Comparison of ENCODE assay signal across 11 cellular contexts in genomic region chr1:26861889-26862371, GRCh38. TPM values are rescaled to one million over a fixed set of nuclear protein-coding genes. Genes with fewer than 3 reads are reported as not detected.
DNase-seq lines count a peak whose midpoint lies in the region; ATAC-seq, FAIRE-seq and TF ChIP-seq lines count a peak whose summit lies in the region.
"Had no signal": no experiment of that assay in that cellular context is flagged by ENCODE, and none has a peak within 500 bp of the region (broad histone marks: within the 10 kb centered on the region; RNA-seq: fewer than 3 reads in every experiment).

No MANE protein-coding gene starts in this region.

- intact Hi-C loops in activated T-helper 2 cell treated with anti-CD3 and anti-CD28 coated beads, Interferon-gamma antibody, Interleukin-2, Interleukin-4, amounts not matched to agents 10 μg/mL and 5 μg/mL and 100 μg/mL, durations not matched to agents 14 hours and 24 hours and 36 hours (cut with micrococcal nuclease) = loop anchor here (5.0 kb wide), 1 partner anchor 260 kb away; no protein-coding TSS in a partner anchor

- H3K4me1 Mint-ChIP-seq in HFFc6 (ENCODE audit: low read depth) (peaks cover 38% of the 10 kb centered on the region), memory B cell (peaks cover 5% of the 10 kb centered on the region)
- H3K4me1 Mint-ChIP-seq in activated T-helper 2 cell treated with anti-CD3 and anti-CD28 coated beads, Interferon-gamma antibody, Interleukin-2, Interleukin-4, amounts not matched to agents 10 μg/mL and 5 μg/mL and 100 μg/mL, durations not matched to agents 14 hours and 24 hours and 36 hours (ENCODE audit: low read depth) = peaks cover 20% of the 10 kb centered on the region

- no peak overlapping the region; the same call in 1 of the 2 replicates for H3K4me3 Mint-ChIP-seq in HFFc6
- no peak overlapping the region for H3K4me3 Mint-ChIP-seq in activated T-helper 2 cell treated with anti-CD3 and anti-CD28 coated beads, Interferon-gamma antibody, Interleukin-2, Interleukin-4, amounts not matched to agents 10 μg/mL and 5 μg/mL and 100 μg/mL, durations not matched to agents 14 hours and 24 hours and 36 hours (ENCODE audit: low read depth)
- H3K4me3 Mint-ChIP-seq in memory B cell = no peak overlapping the region

- CTCF ChIA-PET in A549 (lab: Yijun Ruan, JAX) = interaction anchor here (0.9 to 7.2 kb wide), 8 partner anchors 8 to 259 kb away, joined by 3 to 57 read pairs (median 5); no protein-coding TSS in a partner anchor

- WGBS in A549 (ENCODE audit: missing lambda C conversion rate) = 46% methylated on average over 6 of the region's 7 CpGs

- H3K4me2 ChIP-seq in A549 = peak overlapping the region; percentile 100

- H3K27me3 Mint-ChIP-seq in HFFc6 (ENCODE audit: insufficient read depth) (peaks cover 3% of the 10 kb centered on the region), memory B cell (no peaks in the 10 kb centered on the region)
- no peaks in the 10 kb centered on the region for H3K27me3 Mint-ChIP-seq in activated T-helper 2 cell treated with anti-CD3 and anti-CD28 coated beads, Interferon-gamma antibody, Interleukin-2, Interleukin-4, amounts not matched to agents 10 μg/mL and 5 μg/mL and 100 μg/mL, durations not matched to agents 14 hours and 24 hours and 36 hours (ENCODE audit: low read depth)

- ATAC-seq in A549 (no peak), memory B cell (ENCODE audit: low read depth) (no peak), HG02981 (IDR thresholded peaks at IDR 0.05; ENCODE audit: unreplicated experiment) (no peak), HG03039 (IDR thresholded peaks at IDR 0.05; ENCODE audit: unreplicated experiment) (no peak)

- H3K36me3 Mint-ChIP-seq in HFFc6 (ENCODE audit: low read depth) = no peaks in the 10 kb centered on the region
- peaks cover 2% of the 10 kb centered on the region for H3K36me3 Mint-ChIP-seq in activated T-helper 2 cell treated with anti-CD3 and anti-CD28 coated beads, Interferon-gamma antibody, Interleukin-2, Interleukin-4, amounts not matched to agents 10 μg/mL and 5 μg/mL and 100 μg/mL, durations not matched to agents 14 hours and 24 hours and 36 hours (ENCODE audit: low read depth)
- H3K36me3 Mint-ChIP-seq in memory B cell = no peaks in the 10 kb centered on the region

- no peak for TF ChIP-seq EP300 in A549 (IDR thresholded peaks at IDR 0.05)

- H3K27ac ChIP-seq in A549 = peak overlapping the region; percentile 79 to 99
- H3K27ac ChIP-seq: C4-2B, parathyroid adenoma had no signal

- DNase-seq in A549 (ENCODE audit: low read depth in 1 of 2, low spot score in 1 of 2) = no peak
- DNase-seq in HFFc6 = no peak
- DNase-seq in activated T-helper 2 cell treated with anti-CD3 and anti-CD28 coated beads, Interferon-gamma antibody, Interleukin-2, Interleukin-4, amounts not matched to agents 10 μg/mL and 5 μg/mL and 100 μg/mL, durations not matched to agents 14 hours and 24 hours and 36 hours (ENCODE audit: low spot score) = no peak
- no peak for DNase-seq in memory B cell (ENCODE audit: low spot score in 2 of 2)
- no peak for DNase-seq in activated CD4-positive, alpha-beta T cell treated with anti-CD3 and anti-CD28 coated beads, Interleukin-2, amount 50 U/mL, for 1 hour
- no peak for DNase-seq in NCI-H2196 treated with DMSO at 0.1 percent for 48 hours (lab: John Stamatoyannopoulos, UW; ENCODE audit: unreplicated experiment)

- no peaks in the 10 kb centered on the region for H3K9me3 Mint-ChIP-seq in HFFc6
- H3K9me3 Mint-ChIP-seq in activated T-helper 2 cell treated with anti-CD3 and anti-CD28 coated beads, Interferon-gamma antibody, Interleukin-2, Interleukin-4, amounts not matched to agents 10 μg/mL and 5 μg/mL and 100 μg/mL, durations not matched to agents 14 hours and 24 hours and 36 hours = no peaks in the 10 kb centered on the region
- H3K9me3 Mint-ChIP-seq in memory B cell = no peaks in the 10 kb centered on the region

- H3K27ac Mint-ChIP-seq in HFFc6 = peak overlapping the region; percentile 24; the same call in 1 of the 2 replicates
- peak overlapping the region; percentile 5 for H3K27ac Mint-ChIP-seq in activated T-helper 2 cell treated with anti-CD3 and anti-CD28 coated beads, Interferon-gamma antibody, Interleukin-2, Interleukin-4, amounts not matched to agents 10 μg/mL and 5 μg/mL and 100 μg/mL, durations not matched to agents 14 hours and 24 hours and 36 hours
- peak overlapping the region; percentile 64 for H3K27ac Mint-ChIP-seq in memory B cell

- H3K9me3 ChIP-seq in A549 = no peaks in the 10 kb centered on the region

- TF ChIP-seq CTCF in A549 (IDR thresholded peaks at IDR 0.05) (no peak), HFFc6 (IDR thresholded peaks at IDR 0.05) (no peak)

- TF ChIP-seq POLR2A in A549 (IDR thresholded peaks at IDR 0.05; ENCODE audit: low read length) = no peak

- FAIRE-seq in A549 (lab: Jason Lieb, UNC) = no peak

- POLR2A ChIA-PET in A549 (lab: Yijun Ruan, JAX) = no interaction called here

- H3K4me1 ChIP-seq in A549 = peaks cover 30% of the 10 kb centered on the region
- H3K4me1 ChIP-seq: parathyroid adenoma had no signal

- H3K4me3 ChIP-seq in A549 = no peak overlapping the region
- H3K4me3 ChIP-seq: dorsolateral prefrontal cortex had no signal

- TF ChIP-seq RAD21 in A549 (conservative IDR thresholded peaks at IDR 0.05 in 1 of 2, IDR thresholded peaks at IDR 0.05 in 1 of 2) = no peak

TF ChIP-seq in A549, 52 proteins besides CTCF, POLR2A, EP300 and RAD21 (continues in another document):
- no peak for TF ChIP-seq SREBF2 (IDR thresholded peaks at IDR 0.05)
- no peak for TF ChIP-seq NR3C1 (IDR thresholded peaks at IDR 0.05)
- TF ChIP-seq CBX2 (IDR thresholded peaks at IDR 0.05; ENCODE audit: borderline replicate concordance, low read depth) = no peak
- TF ChIP-seq POLR2AphosphoS2 (conservative IDR thresholded peaks at IDR 0.05; ENCODE audit: low read length) = no peak
- no peak for TF ChIP-seq CEBPB (IDR thresholded peaks at IDR 0.05)
- TF ChIP-seq HDAC2 (IDR thresholded peaks at IDR 0.05) = no peak

RNA-seq across cellular contexts. Expression of gene SFN, which starts 1.0 kb away (rescaled TPM):
- polyA plus RNA-seq in A549 (2011; rRNA removed) (31.0 and 39.8 TPM in 2 replicates), A549 (2017; fragmentation: RNase III; extraction: RNeasy Plus Mini Kit Qiagen cat#74134 plus additional on column Dnase treatment) (114 to 150 TPM (median 141 TPM) in 3 replicates)
- 193 and 209 TPM in 2 replicates for polyA plus RNA-seq in A549 (2012; cell fraction: cytosol; rRNA removed)
- polyA plus RNA-seq in A549 (2012; cell fraction: nucleus; rRNA removed) = 145 and 174 TPM in 2 replicates
- polyA minus RNA-seq in A549 (2011; rRNA and poly(A)+ RNA removed) = 17.4 and 26.5 TPM in 2 replicates
- total RNA-seq in HFFc6 (2021; fragmentation: NEBNext Ultra II Directional; extraction: Animal tissue kit (Norgen Biotek cat#: 25700)) = under 1 TPM in 4 of 6 experiments, not detected in 2; 0.11 to 0.28 (median 0.20) TPM
- 0.32 and 0.62 TPM in 2 replicates for total RNA-seq in activated T-helper 2 cell treated with anti-CD3 and anti-CD28 coated beads, Interferon-gamma antibody, Interleukin-2, Interleukin-4, amounts not matched to agents 10 μg/mL and 5 μg/mL and 100 μg/mL, durations not matched to agents 14 hours and 24 hours and 36 hours

RNA-seq across cellular contexts. Expression of gene GPN2, which starts 28.2 kb away (rescaled TPM):
- 18.1 and 23.6 TPM in 2 replicates for polyA plus RNA-seq in A549 (2011; rRNA removed)
- polyA plus RNA-seq in A549 (2012; cell fraction: cytosol; rRNA removed) = 22.9 and 27.6 TPM in 2 replicates
- polyA plus RNA-seq in A549 (2012; cell fraction: nucleus; rRNA removed) = 14.7 and 24.0 TPM in 2 replicates
- polyA plus RNA-seq in A549 (2017; fragmentation: RNase III; extraction: RNeasy Plus Mini Kit Qiagen cat#74134 plus additional on column Dnase treatment) = 16.9 to 18.3 TPM (median 18.1 TPM) in 3 replicates
- polyA minus RNA-seq in A549 (2011; rRNA and poly(A)+ RNA removed) = 26.7 and 42.9 TPM in 2 replicates
- 10 to 100 TPM; 28.4 to 39.3 (median 36.1) TPM for total RNA-seq in HFFc6 (2021; fragmentation: NEBNext Ultra II Directional; extraction: Animal tissue kit (Norgen Biotek cat#: 25700))
- total RNA-seq in activated T-helper 2 cell treated with anti-CD3 and anti-CD28 coated beads, Interferon-gamma antibody, Interleukin-2, Interleukin-4, amounts not matched to agents 10 μg/mL and 5 μg/mL and 100 μg/mL, durations not matched to agents 14 hours and 24 hours and 36 hours = 36.0 and 43.1 TPM in 2 replicates

RNA-seq across cellular contexts. Expression of gene ZDHHC18, which starts 35.4 kb away (rescaled TPM):
- polyA plus RNA-seq in A549 (2011; rRNA removed) = 20.0 and 27.0 TPM in 2 replicates
- 37.2 and 48.1 TPM in 2 replicates for polyA plus RNA-seq in A549 (2012; cell fraction: cytosol; rRNA removed)
- polyA plus RNA-seq in A549 (2012; cell fraction: nucleus; rRNA removed) = 44.4 and 45.8 TPM in 2 replicates
- 15.0 to 16.2 TPM (median 15.7 TPM) in 3 replicates for polyA plus RNA-seq in A549 (2017; fragmentation: RNase III; extraction: RNeasy Plus Mini Kit Qiagen cat#74134 plus additional on column Dnase treatment)
- 39.5 and 46.1 TPM in 2 replicates for polyA minus RNA-seq in A549 (2011; rRNA and poly(A)+ RNA removed)
- total RNA-seq in HFFc6 (2021; fragmentation: NEBNext Ultra II Directional; extraction: Animal tissue kit (Norgen Biotek cat#: 25700)) = 10 to 100 TPM; 19.2 to 31.6 (median 23.8) TPM
- 62.7 and 64.3 TPM in 2 replicates for total RNA-seq in activated T-helper 2 cell treated with anti-CD3 and anti-CD28 coated beads, Interferon-gamma antibody, Interleukin-2, Interleukin-4, amounts not matched to agents 10 μg/mL and 5 μg/mL and 100 μg/mL, durations not matched to agents 14 hours and 24 hours and 36 hours

RNA-seq across cellular contexts. Expression of gene GPATCH3, which starts 38.3 kb away (rescaled TPM):
- polyA plus RNA-seq in A549 (2011; rRNA removed) (4.9 and 5.4 TPM in 2 replicates), A549 (2017; fragmentation: RNase III; extraction: RNeasy Plus Mini Kit Qiagen cat#74134 plus additional on column Dnase treatment) (7.0 to 8.7 TPM (median 8.3 TPM) in 3 replicates)
- 7.6 and 8.3 TPM in 2 replicates for polyA plus RNA-seq in A549 (2012; cell fraction: cytosol; rRNA removed)
- polyA plus RNA-seq in A549 (2012; cell fraction: nucleus; rRNA removed) = 12.4 and 13.1 TPM in 2 replicates
- 6.1 and 6.4 TPM in 2 replicates for polyA minus RNA-seq in A549 (2011; rRNA and poly(A)+ RNA removed)
- 10 to 100 TPM in 3 of 6 experiments, 1 to 10 TPM in 3; 8.6 to 12.0 (median 10.2) TPM for total RNA-seq in HFFc6 (2021; fragmentation: NEBNext Ultra II Directional; extraction: Animal tissue kit (Norgen Biotek cat#: 25700))
- 12.7 and 14.9 TPM in 2 replicates for total RNA-seq in activated T-helper 2 cell treated with anti-CD3 and anti-CD28 coated beads, Interferon-gamma antibody, Interleukin-2, Interleukin-4, amounts not matched to agents 10 μg/mL and 5 μg/mL and 100 μg/mL, durations not matched to agents 14 hours and 24 hours and 36 hours

RNA-seq across cellular contexts. Expression of gene NR0B2, which starts 51.8 kb away (rescaled TPM):
- not detected in 2 replicates for polyA plus RNA-seq in A549 (2011; rRNA removed)
- not detected in 2 replicates for polyA plus RNA-seq in A549 (2012; cell fraction: cytosol; rRNA removed)
- polyA plus RNA-seq in A549 (2012; cell fraction: nucleus; rRNA removed) = not detected in 2 replicates
- polyA plus RNA-seq in A549 (2017; fragmentation: RNase III; extraction: RNeasy Plus Mini Kit Qiagen cat#74134 plus additional on column Dnase treatment) = not detected in 3 replicates
- polyA minus RNA-seq in A549 (2011; rRNA and poly(A)+ RNA removed) = not detected in 2 replicates
- total RNA-seq in HFFc6 (2021; fragmentation: NEBNext Ultra II Directional; extraction: Animal tissue kit (Norgen Biotek cat#: 25700)) = not detected
- not detected in 2 replicates for total RNA-seq in activated T-helper 2 cell treated with anti-CD3 and anti-CD28 coated beads, Interferon-gamma antibody, Interleukin-2, Interleukin-4, amounts not matched to agents 10 μg/mL and 5 μg/mL and 100 μg/mL, durations not matched to agents 14 hours and 24 hours and 36 hours

Comparison
In these comparisons a context has a peak if more than half of its experiments do, and no peak if none do; other contexts are left out.
1. H3K27ac Mint-ChIP-seq: peak in every context shown above with its lines; median percentile 64 in memory B cell; 24 in HFFc6; 5 in activated T-helper 2 cell treated with anti-CD3 and anti-CD28 coated beads, Interferon-gamma antibody, Interleukin-2, Interleukin-4, amounts not matched to agents 10 μg/mL and 5 μg/mL and 100 μg/mL, durations not matched to agents 14 hours and 24 hours and 36 hours.